ENCODE assay signal across 8 cellular contexts in genomic region chr15:101251830-101252820, GRCh38. TPM values are rescaled to one million over a fixed set of nuclear protein-coding genes. Genes with fewer than 3 reads are reported as not detected.
A peak's percentile ranks its signal among the peaks of the same experiment; 100 is the strongest.
DNase-seq lines count a peak whose midpoint lies in the region; ATAC-seq and TF ChIP-seq lines count a peak whose summit lies in the region.

Gene CHSY1, minus strand, starts transcription at chr15:101252048. Its CDS starts 592 bp downstream, at chr15:101251456.

- H3K79me2 ChIP-seq in OCI-LY7 (ENCODE audit: insufficient read depth, low read depth, low read length), result no peaks in the 10 kb centered on the region

- no TSS peak for BruUV-seq in OCI-LY7 (replicated peaks; lab: Mats Ljungman, UMichigan)

- H2AFZ ChIP-seq in OCI-LY7 (ENCODE audit: low read length), result peak within 1 kb of the TSS; percentile 66; the same call in 1 of the 2 replicates

- no peaks in the 10 kb centered on the region for H3K9me3 ChIP-seq in OCI-LY7 (ENCODE audit: low read length)

- peak within 1 kb of the TSS; percentile 72 for H3K4me2 ChIP-seq in OCI-LY7 (ENCODE audit: low read length)

- H3K4me3 ChIP-seq in OCI-LY7 (ENCODE audit: low read depth, low read length, poor library complexity, severe bottlenecking), result peak within 1 kb of the TSS; percentile 71
- H3K4me3 ChIP-seq in epithelial cell of esophagus (ENCODE audit: low read length), result peak within 1 kb of the TSS; percentile 77

- POLR2A ChIA-PET in OCI-LY7 (lab: Charles Lee), result interaction anchor here (0.6 to 1.4 kb wide), 6 partner anchors 10 to 239 kb away, joined by 3 to 6 read pairs (median 4); no protein-coding TSS in a partner anchor

- intact Hi-C loops in OCI-LY7 (cut with micrococcal nuclease; ENCODE audit: unreplicated experiment), result no loop called here

- CTCF ChIA-PET in OCI-LY7 (lab: Charles Lee; ENCODE audit: unreplicated experiment), result interaction anchor here (0.5 kb wide), 1 partner anchor 548 kb away, joined by 3 read pairs; no protein-coding TSS in a partner anchor

- no peaks in the 10 kb centered on the region for H3K9me2 ChIP-seq in OCI-LY7 (ENCODE audit: insufficient read depth, low read length)

- peak; percentile 68 for ATAC-seq in GM19463 (IDR thresholded peaks at IDR 0.05; ENCODE audit: unreplicated experiment)

- peak; percentile 84 for DNase-seq in COLO668 (lab: John Stamatoyannopoulos, UW; ENCODE audit: unreplicated experiment)
- peak; percentile 37 for DNase-seq in HPDE6-E6E7 (ENCODE audit: extremely low spot score)
- DNase-seq in OCI-LY7 (ENCODE audit: low spot score), result peak; percentile 68
- DNase-seq in activated T-cell treated with anti-CD3 and anti-CD28 coated beads for 24 hours (ENCODE audit: low read depth), result peak; percentile 79
- peak; percentile 92 for DNase-seq in epithelial cell of esophagus (ENCODE audit: low read depth)
- DNase-seq in mucosa of gallbladder (ENCODE audit: low spot score), result peak; percentile 93
- DNase-seq in stimulated activated CD8-positive, alpha-beta memory T cell treated with anti-CD3 and anti-CD28 coated beads, Interleukin-4, amount 100 ng/mL, for 24 hours (ENCODE audit: low read depth), result peak; percentile 82

- H3K27ac ChIP-seq in OCI-LY7 (ENCODE audit: low read depth, low read length, poor library complexity, severe bottlenecking), result no peak within 1 kb of the TSS

- peaks cover 10% of the 10 kb centered on the region for H3K4me1 ChIP-seq in OCI-LY7 (ENCODE audit: insufficient read depth, low read length, poor library complexity, severe bottlenecking)

- TF ChIP-seq CTCF in OCI-LY7 (conservative IDR thresholded peaks at IDR 0.05; ENCODE audit: low read length) (0 out of 2 replicates have a peak, but pooled peaks have one; percentile 16), epithelial cell of esophagus (IDR thresholded peaks at IDR 0.05; ENCODE audit: insufficient read depth, low read depth, low read length, missing control alignments) (no peak)

- peaks cover 9% of the 10 kb centered on the region for H4K20me1 ChIP-seq in OCI-LY7 (ENCODE audit: insufficient read depth, low read length)

- no peaks in the 10 kb centered on the region for H3K36me3 ChIP-seq in OCI-LY7 (ENCODE audit: insufficient read depth, low read length)

RNA-seq across cellular contexts. Expression of gene CHSY1, which starts in this region (rescaled TPM):
- total RNA-seq in OCI-LY7 (2014; rRNA removed; shearing (Covaris generic)), result 3.2 and 5.0 TPM in 2 replicates
- 11.4 and 14.3 TPM in 2 replicates for total RNA-seq in OCI-LY7 (2022)
- 18.8 TPM for total RNA-seq in mucosa of gallbladder

Comparison
In these comparisons a context has a peak if more than half of its experiments do, and no peak if none do; other contexts are left out.
1. DNase-seq: peak in every context shown above with its lines; median percentile 93 in mucosa of gallbladder; 92 in epithelial cell of esophagus; 84 in COLO668; 82 in stimulated activated CD8-positive, alpha-beta memory T cell treated with anti-CD3 and anti-CD28 coated beads, Interleukin-4, amount 100 ng/mL, for 24 hours; 79 in activated T-cell treated with anti-CD3 and anti-CD28 coated beads for 24 hours; 68 in OCI-LY7; 37 in HPDE6-E6E7.